Comparison of ENCODE assay signal across 1 cellular context in the genomic region with DNA sequence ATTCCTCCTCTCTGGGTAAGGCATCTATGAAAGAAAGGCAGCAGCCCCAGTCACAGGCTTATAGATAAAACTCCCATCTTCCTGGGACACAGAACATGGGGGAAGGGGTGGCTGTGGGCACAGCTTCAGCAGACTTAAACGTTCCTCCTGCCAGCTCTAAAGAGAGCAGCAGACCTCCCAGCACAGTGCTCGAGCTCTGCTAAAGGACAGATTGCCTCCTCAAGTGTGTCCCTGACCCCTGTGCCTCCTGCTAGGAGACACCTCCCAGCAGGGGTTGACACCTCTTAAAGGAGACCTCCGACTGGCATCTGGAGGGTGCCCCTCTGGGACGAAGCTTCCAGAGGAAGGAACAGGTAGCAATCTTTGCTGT.
TF ChIP-seq lines count a peak whose summit lies in the region.

No MANE protein-coding gene starts in this region.

TF ChIP-seq in H1, 55 proteins besides CTCF, POLR2A, EP300 and RAD21 (continued from another document):
- TF ChIP-seq RFX5 (IDR thresholded peaks at IDR 0.05; ENCODE audit: borderline replicate concordance, low read depth, low read length), result no peak
- no peak for TF ChIP-seq PHF8 (conservative IDR thresholded peaks at IDR 0.05; ENCODE audit: low read depth, low read length)
- TF ChIP-seq SIRT6 (IDR thresholded peaks at IDR 0.05; ENCODE audit: low read length), result no peak
- no peak for TF ChIP-seq JUND (IDR thresholded peaks at IDR 0.05; ENCODE audit: low read length)
- TF ChIP-seq TCF12 (IDR thresholded peaks at IDR 0.05; ENCODE audit: low read depth, low read length), result no peak
- TF ChIP-seq USF2 (IDR thresholded peaks at IDR 0.05; ENCODE audit: low read length), result no peak
- no peak for TF ChIP-seq CTBP2 (IDR thresholded peaks at IDR 0.05; ENCODE audit: borderline replicate concordance, insufficient read depth, insufficient read length, low read length)
- TF ChIP-seq KDM1A (IDR thresholded peaks at IDR 0.05; ENCODE audit: borderline replicate concordance, low read length), result no peak
- TF ChIP-seq KDM5A (IDR thresholded peaks at IDR 0.05; ENCODE audit: low read length), result no peak
- TF ChIP-seq TAF1 (IDR thresholded peaks at IDR 0.05; ENCODE audit: low read depth, low read length), result no peak
- TF ChIP-seq HDAC2 (IDR thresholded peaks at IDR 0.05; ENCODE audit: borderline replicate concordance in 1 of 2, low read depth in 2 of 2, low read length in 2 of 2), result no peak
- no peak for TF ChIP-seq NANOG (IDR thresholded peaks at IDR 0.05; ENCODE audit: insufficient read depth, low read depth, low read length, poor library complexity, severe bottlenecking)
- TF ChIP-seq SIX5 (IDR thresholded peaks at IDR 0.05; ENCODE audit: low read depth, low read length), result no peak
- no peak for TF ChIP-seq RNF2 (IDR thresholded peaks at IDR 0.05; ENCODE audit: borderline replicate concordance, low read depth, low read length, missing control alignments, poor library complexity, severe bottlenecking)
- TF ChIP-seq SUZ12 (IDR thresholded peaks at IDR 0.05; ENCODE audit: low read length), result no peak
- no peak for TF ChIP-seq RBBP5 (IDR thresholded peaks at IDR 0.05; ENCODE audit: borderline replicate concordance, low read depth, low read length)
